ENCODE assay signal across 21 cellular contexts in the genomic region with DNA sequence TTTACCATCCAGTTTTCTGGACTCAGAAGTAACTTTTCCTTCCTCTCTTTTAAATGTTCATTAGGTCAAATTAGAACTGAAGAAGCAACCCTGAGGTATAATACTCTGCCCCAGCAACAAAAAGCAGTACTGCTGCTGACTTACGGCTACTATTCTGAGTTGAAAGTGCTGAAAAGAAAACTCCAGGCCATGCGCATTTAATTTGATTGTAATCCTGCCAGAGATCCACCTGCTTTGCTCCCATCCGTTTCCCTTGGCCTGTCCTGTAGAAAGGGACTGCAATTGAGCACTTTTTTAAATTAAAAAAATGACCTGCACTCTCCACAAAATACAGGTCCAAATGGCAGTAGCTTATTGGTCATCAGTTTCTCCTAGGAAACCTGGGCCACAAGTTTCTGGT.
DNase-seq lines count a peak whose midpoint lies in the region; ATAC-seq and TF ChIP-seq lines count a peak whose summit lies in the region.
"Had no signal": no experiment of that assay in that cellular context is flagged by ENCODE, and none has a peak within 500 bp of the region (broad histone marks: within the 10 kb centered on the region; RNA-seq: fewer than 3 reads in every experiment).

No MANE protein-coding gene starts in this region.

- H3K9ac ChIP-seq in PC-3 (ENCODE audit: low read length) = no peak overlapping the region

- peaks cover 85% of the 10 kb centered on the region for H3K4me1 Mint-ChIP-seq in activated T-cell treated with anti-CD3 and anti-CD28 coated beads, Interleukin-2, amount 50 U/mL, for 4 hours (ENCODE audit: low read depth)
- H3K4me1 Mint-ChIP-seq in GM23338 (peaks cover 26% of the 10 kb centered on the region), natural killer cell (peaks cover 75 to 80% of the 10 kb centered on the region in 2 donors)
- H3K4me1 Mint-ChIP-seq in activated CD8-positive, alpha-beta T cell treated with anti-CD3 and anti-CD28 coated beads for 36 hours (ENCODE audit: low read depth) = peaks cover 74% of the 10 kb centered on the region

- peaks cover 3% of the 10 kb centered on the region for H3K36me3 Mint-ChIP-seq in activated T-cell treated with anti-CD3 and anti-CD28 coated beads, Interleukin-2, amount 50 U/mL, for 4 hours (ENCODE audit: insufficient read depth)
- H3K36me3 Mint-ChIP-seq in GM23338 (ENCODE audit: low read depth) = no peaks in the 10 kb centered on the region
- H3K36me3 Mint-ChIP-seq in activated CD8-positive, alpha-beta T cell treated with anti-CD3 and anti-CD28 coated beads for 36 hours (ENCODE audit: low read depth) = peaks cover 4% of the 10 kb centered on the region
- H3K36me3 Mint-ChIP-seq in natural killer cell = no peaks in the 10 kb centered on the region
- H3K36me3 Mint-ChIP-seq: mesothelial cell of epicardium had no signal

- H3K4me3 ChIP-seq in GM23338 = no peak overlapping the region
- no peak overlapping the region for H3K4me3 ChIP-seq in PC-3 (ENCODE audit: low read length)
- H3K4me3 ChIP-seq: hepatocyte, MG63, sigmoid colon, SK-N-MC had no signal

- H3K27me3 ChIP-seq in GM23338 (ENCODE audit: insufficient read depth) (no peaks in the 10 kb centered on the region), PC-3 (ENCODE audit: low read length) (no peaks in the 10 kb centered on the region)
- H3K27me3 ChIP-seq: hepatocyte, MG63, sigmoid colon had no signal

- POLR2A ChIA-PET in activated CD8-positive, alpha-beta T cell treated with anti-CD3 and anti-CD28 coated beads for 36 hours (lab: Charles Lee) = interaction anchor here (1.0 to 4.1 kb wide), 3 partner anchors 36 to 63 kb away, joined by 3 to 38 read pairs (median 9); a partner anchor contains a TSS
- POLR2A ChIA-PET in PC-3 (lab: Charles Lee; ENCODE audit: unreplicated experiment) = interaction anchor here (0.6 kb wide), 1 partner anchor 77 kb away, joined by 13 read pairs; no protein-coding TSS in a partner anchor

- 0 out of 2 replicates have a peak, but pooled peaks cover 7% of the 10 kb centered on the region for H3F3A ChIP-seq in GM23338 (replicated peaks; ENCODE audit: low read depth)
- H3F3A ChIP-seq in PC-3 (ENCODE audit: low read length, unreplicated experiment) = no peaks in the 10 kb centered on the region

- H3K4me1 ChIP-seq in GM23338 (ENCODE audit: insufficient read depth) = peaks cover 33% of the 10 kb centered on the region
- H3K4me1 ChIP-seq in PC-3 (ENCODE audit: insufficient read depth, low read length) = peaks cover 17% of the 10 kb centered on the region

- H3K36me3 ChIP-seq in GM23338 (ENCODE audit: insufficient read depth) (no peaks in the 10 kb centered on the region), PC-3 (ENCODE audit: low read depth, low read length) (no peaks in the 10 kb centered on the region)
- H3K36me3 ChIP-seq: MG63, sigmoid colon had no signal

- no TSS peak for BruUV-seq in PC-3 (replicated peaks; lab: Mats Ljungman, UMichigan)

- no peaks in the 10 kb centered on the region for H3K9me3 ChIP-seq in PC-3 (ENCODE audit: low read length)
- H3K9me3 ChIP-seq: MG63, sigmoid colon had no signal

- CTCF ChIA-PET in activated CD8-positive, alpha-beta T cell treated with anti-CD3 and anti-CD28 coated beads for 36 hours (lab: Charles Lee) = interaction anchor here (0.7 to 4.8 kb wide), 6 partner anchors 9 to 63 kb away, joined by 3 to 25 read pairs (median 3); no protein-coding TSS in a partner anchor
- CTCF ChIA-PET in PC-3 (lab: Charles Lee) = no interaction called here

- DNase-seq in activated T-cell treated with anti-CD3 and anti-CD28 coated beads, Interleukin-2, amount 50 U/mL, for 4 hours = no peak
- no peak for DNase-seq in activated T-cell treated with anti-CD3 and anti-CD28 coated beads, Interleukin-2, amount 50 U/mL, for 48 hours
- DNase-seq in GM23338 (ENCODE audit: low spot score) = peak; percentile 50
- DNase-seq in activated CD8-positive, alpha-beta T cell treated with anti-CD3 and anti-CD28 coated beads for 36 hours = no peak
- DNase-seq in natural killer cell = no peak
- no peak for DNase-seq in PC-3
- no peak for DNase-seq in DMS 273 treated with DMSO at 0.1 percent for 48 hours (lab: John Stamatoyannopoulos, UW)
- DNase-seq: amniotic stem cell; HFFc6; kidney glomerular epithelial cell; MG63; NCI-H2081; nucleus accumbens; OCI-M1; sigmoid colon; stimulated activated CD4-positive, alpha-beta T cell treated with anti-CD3 and anti-CD28 coated beads, Interleukin-1b, Interleukin-23, amount 100 ng/mL, for 48 hours had no signal

- H3K27me3 Mint-ChIP-seq in activated T-cell treated with anti-CD3 and anti-CD28 coated beads, Interleukin-2, amount 50 U/mL, for 4 hours (ENCODE audit: low read depth) = no peaks in the 10 kb centered on the region
- H3K27me3 Mint-ChIP-seq in GM23338 (ENCODE audit: insufficient read depth, low read depth, poor library complexity) = peaks cover 2% of the 10 kb centered on the region
- H3K27me3 Mint-ChIP-seq in activated CD8-positive, alpha-beta T cell treated with anti-CD3 and anti-CD28 coated beads for 36 hours = no peaks in the 10 kb centered on the region
- H3K27me3 Mint-ChIP-seq in natural killer cell (ENCODE audit: low read depth in 2 of 2) = no peaks in the 10 kb centered on the region

- ATAC-seq in activated T-cell treated with anti-CD3 and anti-CD28 coated beads, Interleukin-2, amount 50 U/mL, for 4 hours = no peak
- ATAC-seq in GM23338 (peak; percentile 39), natural killer cell (no peak), HG02610 (IDR thresholded peaks at IDR 0.05; ENCODE audit: unreplicated experiment) (no peak), PC-3 (no peak)
- no peak for ATAC-seq in activated CD8-positive, alpha-beta T cell treated with anti-CD3 and anti-CD28 coated beads for 36 hours
- ATAC-seq: HepG2 had no signal

- no peak for TF ChIP-seq CTCF in GM23338 (conservative IDR thresholded peaks at IDR 0.05; ENCODE audit: low read depth in 2 of 2)
- TF ChIP-seq CTCF in activated CD8-positive, alpha-beta T cell treated with anti-CD3 and anti-CD28 coated beads for 36 hours (IDR thresholded peaks at IDR 0.05) = no peak
- no peak for TF ChIP-seq CTCF in natural killer cell (IDR thresholded peaks at IDR 0.05)
- no peak for TF ChIP-seq CTCF in PC-3 (conservative IDR thresholded peaks at IDR 0.05; ENCODE audit: low read depth, low read length)

- H3K4me2 ChIP-seq in GM23338 = no peak overlapping the region
- no peak overlapping the region for H3K4me2 ChIP-seq in PC-3 (ENCODE audit: low read length)
- H3K4me2 ChIP-seq: hepatocyte had no signal

- peak overlapping the region; percentile 3 for H3K4me3 Mint-ChIP-seq in activated T-cell treated with anti-CD3 and anti-CD28 coated beads, Interleukin-2, amount 50 U/mL, for 4 hours
- H3K4me3 Mint-ChIP-seq in GM23338 (no peak overlapping the region), natural killer cell (no peak overlapping the region)
- H3K4me3 Mint-ChIP-seq in activated CD8-positive, alpha-beta T cell treated with anti-CD3 and anti-CD28 coated beads for 36 hours = no peak overlapping the region
- H3K4me3 Mint-ChIP-seq: HFFc6, mesothelial cell of epicardium had no signal

- H3K27ac Mint-ChIP-seq in GM23338 (peak overlapping the region; percentile 1; the same call in 1 of the 2 replicates), natural killer cell (peak overlapping the region; percentile 88 to 95)
- H3K27ac Mint-ChIP-seq in activated CD8-positive, alpha-beta T cell treated with anti-CD3 and anti-CD28 coated beads for 36 hours = peak overlapping the region; percentile 70
- H3K27ac Mint-ChIP-seq: HFFc6, mesothelial cell of epicardium had no signal

- H4K20me1 ChIP-seq in GM23338 (replicated peaks; ENCODE audit: insufficient read depth) (peaks cover 13% of the 10 kb centered on the region), PC-3 (ENCODE audit: low read length) (no peaks in the 10 kb centered on the region)

- H3K79me2 ChIP-seq in GM23338 (replicated peaks; ENCODE audit: insufficient read depth) = peaks cover 84% of the 10 kb centered on the region
- no peaks in the 10 kb centered on the region for H3K79me2 ChIP-seq in PC-3 (ENCODE audit: low read length)
- H3K79me2 ChIP-seq: hepatocyte had no signal

- no peaks in the 10 kb centered on the region for H3K9me2 ChIP-seq in GM23338 (ENCODE audit: insufficient read depth)
- no peaks in the 10 kb centered on the region for H3K9me2 ChIP-seq in PC-3 (replicated peaks; ENCODE audit: low read length)

- intact Hi-C loops in activated CD8-positive, alpha-beta T cell treated with anti-CD3 and anti-CD28 coated beads for 36 hours (cut with micrococcal nuclease) = no loop called here
- intact Hi-C loops in natural killer cell (cut with micrococcal nuclease) (no loop called here), PC-3 (cut with micrococcal nuclease) (no loop called here)

- 0 out of 2 replicates have a peak overlapping the region, but pooled peaks have one; percentile 56 for H3K27ac ChIP-seq in GM23338 (ENCODE audit: low read depth)
- H3K27ac ChIP-seq in PC-3 (ENCODE audit: low read length) = no peak overlapping the region
- H3K27ac ChIP-seq: hepatocyte, sigmoid colon, SK-N-MC had no signal

- H2AFZ ChIP-seq in GM23338 = no peak overlapping the region
- H2AFZ ChIP-seq in PC-3 (ENCODE audit: low read length) = no peak overlapping the region
- H2AFZ ChIP-seq: hepatocyte had no signal

- no peaks in the 10 kb centered on the region for H3K9me3 Mint-ChIP-seq in activated T-cell treated with anti-CD3 and anti-CD28 coated beads, Interleukin-2, amount 50 U/mL, for 4 hours
- H3K9me3 Mint-ChIP-seq in GM23338 = no peaks in the 10 kb centered on the region; the same call in 2 of the 3 replicates
- H3K9me3 Mint-ChIP-seq in activated CD8-positive, alpha-beta T cell treated with anti-CD3 and anti-CD28 coated beads for 36 hours = no peaks in the 10 kb centered on the region
- H3K9me3 Mint-ChIP-seq in natural killer cell = no peaks in the 10 kb centered on the region
- H3K9me3 Mint-ChIP-seq: HFFc6, mesothelial cell of epicardium had no signal

TF ChIP-seq in GM23338, 12 proteins besides CTCF, POLR2A, EP300 and RAD21 (continues in another document):
- TF ChIP-seq ZNF331 (CRISPR knock-in tag; IDR thresholded peaks at IDR 0.05; ENCODE audit: low read depth) (no peak), CREB1 (CRISPR knock-in tag; IDR thresholded peaks at IDR 0.05; ENCODE audit: low read depth) (no peak)

Comparison
In these comparisons a context has a peak if more than half of its experiments do, and no peak if none do; other contexts are left out.
1. H3K27ac Mint-ChIP-seq: peak in every context shown above with its lines; median percentile 92 in natural killer cell; 70 in activated CD8-positive, alpha-beta T cell treated with anti-CD3 and anti-CD28 coated beads for 36 hours; 1 in GM23338.